ENCODE assay signal across 10 cellular contexts in genomic region chr10:60817135-60817805, GRCh38. TPM values are rescaled to one million over a fixed set of nuclear protein-coding genes. Genes with fewer than 3 reads are reported as not detected.
DNase-seq lines count a peak whose midpoint lies in the region; ATAC-seq, FAIRE-seq and TF ChIP-seq lines count a peak whose summit lies in the region.
"Had no signal": no experiment of that assay in that cellular context is flagged by ENCODE, and none has a peak within 500 bp of the region (broad histone marks: within the 10 kb centered on the region; RNA-seq: fewer than 3 reads in every experiment).

No MANE protein-coding gene starts in this region.

- H3K4me1 ChIP-seq in OCI-LY3 (ENCODE audit: low read length) (peaks cover 6% of the 10 kb centered on the region), pancreas (peaks cover 0 to 5% (median 0%) of the 10 kb centered on the region in 3 donors)

- H4K20me1 ChIP-seq in OCI-LY3 (ENCODE audit: insufficient read depth, low read length), result no peaks in the 10 kb centered on the region
- H4K20me1 ChIP-seq: BLaER1 had no signal

- no peak overlapping the region for H2AFZ ChIP-seq in OCI-LY3 (ENCODE audit: low read depth, low read length)

- H3K36me3 ChIP-seq in OCI-LY3 (replicated peaks; ENCODE audit: low read depth, low read length) (no peaks in the 10 kb centered on the region), pancreas (no peaks in the 10 kb centered on the region)
- H3K36me3 ChIP-seq: BLaER1 had no signal

- H3K9ac ChIP-seq in OCI-LY3 (ENCODE audit: low read length), result no peak overlapping the region; the same call in 1 of the 2 replicates
- H3K9ac ChIP-seq: BLaER1 had no signal

- H3K9me3 ChIP-seq in OCI-LY3 (ENCODE audit: insufficient read depth, low read length) (no peaks in the 10 kb centered on the region), pancreas (no peaks in the 10 kb centered on the region)
- H3K9me3 ChIP-seq: BLaER1 had no signal

- H3K27ac ChIP-seq in OCI-LY3 (ENCODE audit: low read length), result no peak overlapping the region
- H3K27ac ChIP-seq in pancreas, result no peak overlapping the region
- H3K27ac ChIP-seq: BLaER1 had no signal

- H3K79me2 ChIP-seq in OCI-LY3 (ENCODE audit: low read length), result no peaks in the 10 kb centered on the region

- ATAC-seq in pancreas (peak in 3 of 4 donors; percentile 34 to 62 (median 53)), GM19397 (IDR thresholded peaks at IDR 0.05; ENCODE audit: unreplicated experiment) (no peak)

- intact Hi-C loops in pancreas (cut with DNase I), result loop anchor here in 2 of 3 donors (10.0 kb wide), 1 partner anchor 468 kb away; no protein-coding TSS in a partner anchor

- H3K4me2 ChIP-seq in OCI-LY3 (ENCODE audit: low read length), result peak overlapping the region; percentile 51
- H3K4me2 ChIP-seq: BLaER1 had no signal

- DNase-seq in AG08396 (ENCODE audit: low spot score), result peak; percentile 33
- DNase-seq in fibroblast of the aortic adventitia (ENCODE audit: low read depth), result peak; percentile 29
- no peak for DNase-seq in pancreas
- no peak for DNase-seq in mesenteric fat pad (ENCODE audit: low spot score)
- no peak for DNase-seq in HPDE6-E6E7 (ENCODE audit: extremely low spot score)
- DNase-seq in NCI-H1048 (lab: John Stamatoyannopoulos, UW), result no peak
- DNase-seq: stimulated activated CD4-positive, alpha-beta T cell treated with anti-CD3 and anti-CD28 coated beads, Interleukin-4, amount 100 ng/mL, for 1 hour had no signal

- TF ChIP-seq CTCF in OCI-LY3 (IDR thresholded peaks at IDR 0.05; ENCODE audit: low read depth, low read length), result no peak
- TF ChIP-seq CTCF in fibroblast of the aortic adventitia (IDR thresholded peaks at IDR 0.05; ENCODE audit: insufficient read depth, low read length), result no peak
- no peak for TF ChIP-seq CTCF in pancreas (IDR thresholded peaks at IDR 0.05)

- FAIRE-seq in pancreas (lab: Jason Lieb, UNC), result no peak

- 60 to 72% methylated on average over 5 of the region's 5 CpGs for WGBS in pancreas, 2 donors

- H3K4me3 ChIP-seq in OCI-LY3 (ENCODE audit: low read length) (peak overlapping the region; percentile 42; the same call in 1 of the 2 replicates), fibroblast of the aortic adventitia (ENCODE audit: low read depth, low read length) (no peak overlapping the region), pancreas (no peak overlapping the region)
- H3K4me3 ChIP-seq: BLaER1 had no signal

- no peaks in the 10 kb centered on the region for H3K27me3 ChIP-seq in OCI-LY3 (ENCODE audit: low read depth, low read length)
- no peaks in the 10 kb centered on the region for H3K27me3 ChIP-seq in pancreas
- H3K27me3 ChIP-seq: BLaER1 had no signal

RNA-seq across cellular contexts. Expression of gene CDK1, which starts 39.0 kb away (rescaled TPM):
- total RNA-seq in fibroblast of the aortic adventitia (ENCODE audit: low replicate concordance) (0.90 and 82.9 TPM in 2 replicates), pancreas (1 to 10 TPM in 1 of 6 donors, under 1 TPM in 5; 0.19 to 1.7 (median 0.67) TPM), mesenteric fat pad (0.45 TPM)
- 1 to 10 TPM in 1 of 2 donors, under 1 TPM in 1; 0.46 to 1.2 TPM for polyA plus RNA-seq in pancreas

Comparison
In these comparisons a context has a peak if more than half of its experiments do, and no peak if none do; other contexts are left out.
1. DNase-seq: peak in AG08396 (single experiment) and fibroblast of the aortic adventitia (single experiment); none in pancreas (0 of 6), mesenteric fat pad (single experiment), HPDE6-E6E7 (single experiment) and NCI-H1048 (single experiment).